In genomic region chr5:27875148-27875547, GRCh38 we compare ENCODE assay signal across 24 cellular contexts.
"Had no signal": no experiment of that assay in that cellular context is flagged by ENCODE, and none has a peak within 500 bp of the region (broad histone marks: within the 10 kb centered on the region; RNA-seq: fewer than 3 reads in every experiment).

No MANE protein-coding gene starts in this region.

- FAIRE-seq: islet of Langerhans had no signal

- H3K4me3 ChIP-seq: colonic mucosa, esophagus muscularis mucosa, gastroesophageal sphincter, heart left ventricle, hepatocyte, left lung, neural progenitor cell, right atrium auricular region, testis, tibial artery had no signal

- ATAC-seq: foreskin keratinocyte; gastroesophageal sphincter; heart left ventricle; left cardiac atrium; left lung; naive thymus-derived CD4-positive, alpha-beta T cell; sciatic nerve; stimulated activated memory B cell treated with anti-CD40 and anti-IgM and Interleukin-4, amounts not matched to agents 10 μg/mL and 1 μg/mL and 100 μg/mL, for 72 hours; stimulated activated naive CD8-positive, alpha-beta T cell treated with anti-CD3 and anti-CD28 coated beads, Interleukin-15, Interleukin-2, amounts not matched to agents 100 U/mL and 50 U/mL, for 24 hours had no signal

- DNase-seq: colonic mucosa; effector CD8-positive, alpha-beta T cell; endodermal cell; foreskin keratinocyte; heart left ventricle; left cardiac atrium; left lung; mesendoderm; midbrain; naive thymus-derived CD4-positive, alpha-beta T cell; stimulated activated CD4-positive, alpha-beta T cell treated with anti-CD3 and anti-CD28 coated beads, Interleukin-2, amount 100 ng/mL, for 24 hours; stimulated activated CD4-positive, alpha-beta T cell treated with anti-CD3 and anti-CD28 coated beads, Interleukin-4, amount 100 ng/mL, for 4 hours; stimulated activated naive CD8-positive, alpha-beta T cell treated with anti-CD3 and anti-CD28 coated beads, Interleukin-15, Interleukin-2, amounts not matched to agents 100 U/mL and 50 U/mL, for 24 hours; substantia nigra; testis; tibial artery had no signal
